In the genomic region with DNA sequence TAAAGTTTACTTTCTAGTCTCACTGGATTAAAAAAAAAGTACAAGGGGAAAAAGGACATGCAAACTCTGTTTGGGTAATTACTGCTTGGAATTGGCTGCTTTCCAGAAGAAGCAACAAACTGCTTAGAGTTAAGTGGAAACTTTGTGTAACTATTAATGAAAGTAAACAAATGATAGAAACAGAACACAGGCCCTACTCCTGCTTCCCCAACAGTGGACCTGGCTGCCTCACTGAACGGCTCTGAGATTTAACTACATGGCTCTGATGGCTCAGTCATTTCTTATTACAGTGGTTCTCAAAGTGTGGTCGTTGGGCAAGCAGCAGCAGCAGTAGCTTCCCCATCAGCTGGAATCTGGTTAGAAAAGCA, we compare ENCODE assay signal across 10 cellular contexts.
A peak's percentile ranks its signal among the peaks of the same experiment; 100 is the strongest.
DNase-seq lines count a peak whose midpoint lies in the region; ATAC-seq and TF ChIP-seq lines count a peak whose summit lies in the region.
"Had no signal": no experiment of that assay in that cellular context is flagged by ENCODE, and none has a peak within 500 bp of the region (broad histone marks: within the 10 kb centered on the region; RNA-seq: fewer than 3 reads in every experiment).

No MANE protein-coding gene starts in this region.

- H3K36me3 Mint-ChIP-seq in effector memory CD8-positive, alpha-beta T cell (ENCODE audit: insufficient read depth): peaks cover 6% of the 10 kb centered on the region

- TF ChIP-seq POLR2A in thyroid gland (IDR thresholded peaks at IDR 0.05): no peak

- H3K9ac ChIP-seq in HUES48 (ENCODE audit: low read depth, low read length): no peak overlapping the region

- no peaks in the 10 kb centered on the region for H3K27me3 Mint-ChIP-seq in effector memory CD8-positive, alpha-beta T cell

- peaks cover 0 to 9% of the 10 kb centered on the region in 2 donors for H3K4me1 Mint-ChIP-seq in effector memory CD8-positive, alpha-beta T cell (ENCODE audit: low read depth in 2 of 2)

- no peak overlapping the region for H3K4me3 ChIP-seq in HUES48 (ENCODE audit: low read depth, low read length)
- no peak overlapping the region for H3K4me3 ChIP-seq in foreskin fibroblast (ENCODE audit: low read depth in 1 of 2, low read length in 2 of 2)
- no peak overlapping the region for H3K4me3 ChIP-seq in thyroid gland (replicated peaks in 1 of 3)
- H3K4me3 ChIP-seq in ascending aorta: no peak overlapping the region

- H3K36me3 ChIP-seq in HUES48 (ENCODE audit: control insufficient read depth, insufficient read depth, low read length): no peaks in the 10 kb centered on the region
- H3K36me3 ChIP-seq in thyroid gland: no peaks in the 10 kb centered on the region
- H3K36me3 ChIP-seq in ascending aorta: peaks cover 0 to 2% of the 10 kb centered on the region in 2 donors

- H3K27ac ChIP-seq in HUES48 (ENCODE audit: low read depth, low read length) (peak overlapping the region; percentile 63), thyroid gland (peak overlapping the region; percentile 20 to 75 (median 64)), ascending aorta (no peak overlapping the region)

- WGBS in thyroid gland, 2 donors: 28 to 44% methylated on average over 2 of the region's 2 CpGs

- no peak for ATAC-seq in effector memory CD8-positive, alpha-beta T cell (replicated peaks)

- no peaks in the 10 kb centered on the region for H3K9me3 Mint-ChIP-seq in effector memory CD8-positive, alpha-beta T cell
- H3K9me3 Mint-ChIP-seq: activated naive CD4-positive, alpha-beta T cell treated with anti-CD3 and anti-CD28 coated beads for 36 hours had no signal

- H3K4me1 ChIP-seq in HUES48 (ENCODE audit: control insufficient read depth, insufficient read depth, low read length) (peaks cover 18% of the 10 kb centered on the region), thyroid gland (peaks cover 14 to 17% of the 10 kb centered on the region in 2 donors), ascending aorta (no peaks in the 10 kb centered on the region)

- intact Hi-C loops in thyroid gland (cut with DNase I): no loop called here
- intact Hi-C loops in ascending aorta (cut with DNase I): no loop called here

- H3K27me3 ChIP-seq in HUES48 (ENCODE audit: control insufficient read depth, insufficient read depth, low read length) (no peaks in the 10 kb centered on the region), thyroid gland (no peaks in the 10 kb centered on the region), ascending aorta (no peaks in the 10 kb centered on the region)

- peak; percentile 49 for DNase-seq in NCI-H82 (lab: John Stamatoyannopoulos, UW)
- no peak for DNase-seq in NCI-H82 treated with DMSO at 0.1 percent for 48 hours (lab: John Stamatoyannopoulos, UW; ENCODE audit: unreplicated experiment)
- DNase-seq in foreskin fibroblast: peak; percentile 4 to 21
- peak; percentile 14 to 19 for DNase-seq in thyroid gland
- no peak for DNase-seq in effector memory CD8-positive, alpha-beta T cell
- DNase-seq in ureter (ENCODE audit: low spot score): no peak
- DNase-seq in ascending aorta (ENCODE audit: low spot score in 2 of 2): no peak
- DNase-seq: activated naive CD4-positive, alpha-beta T cell treated with anti-CD3 and anti-CD28 coated beads for 36 hours; HFFc6 had no signal

- no peaks in the 10 kb centered on the region for H3K9me3 ChIP-seq in HUES48 (ENCODE audit: control insufficient read depth, insufficient read depth, low read length)
- no peaks in the 10 kb centered on the region for H3K9me3 ChIP-seq in thyroid gland
- H3K9me3 ChIP-seq in ascending aorta: no peaks in the 10 kb centered on the region

- peak overlapping the region in 1 of 2 donors; percentile 38 for H3K27ac Mint-ChIP-seq in effector memory CD8-positive, alpha-beta T cell
- H3K27ac Mint-ChIP-seq: activated naive CD4-positive, alpha-beta T cell treated with anti-CD3 and anti-CD28 coated beads for 36 hours; HFFc6 had no signal

- TF ChIP-seq CTCF in foreskin fibroblast (IDR thresholded peaks at IDR 0.05; ENCODE audit: low read depth, low read length) (no peak), thyroid gland (IDR thresholded peaks at IDR 0.05) (no peak), ascending aorta (IDR thresholded peaks at IDR 0.05) (no peak)

- no peak overlapping the region for H3K4me3 Mint-ChIP-seq in effector memory CD8-positive, alpha-beta T cell
- H3K4me3 Mint-ChIP-seq: activated naive CD4-positive, alpha-beta T cell treated with anti-CD3 and anti-CD28 coated beads for 36 hours; HFFc6 had no signal

Comparison
In these comparisons a context has a peak if more than half of its experiments do, and no peak if none do; other contexts are left out.
1. DNase-seq: peak in NCI-H82 (single experiment), foreskin fibroblast (2 of 2) and thyroid gland (2 of 2); none in NCI-H82 treated with DMSO at 0.1 percent for 48 hours (single experiment), effector memory CD8-positive, alpha-beta T cell (0 of 3), ureter (single experiment) and ascending aorta (0 of 2).
2. H3K27ac ChIP-seq: peak in HUES48 (single experiment) and thyroid gland (3 of 3); none in ascending aorta (0 of 2).